7 cellular contexts compared by ENCODE assay signal in genomic region chr17:49260922-49261291, GRCh38.
A peak's percentile ranks its signal among the peaks of the same experiment; 100 is the strongest.
DNase-seq lines count a peak whose midpoint lies in the region; ATAC-seq, FAIRE-seq and TF ChIP-seq lines count a peak whose summit lies in the region.

No MANE protein-coding gene starts in this region.

- no peak for TF ChIP-seq CTCF in WI38 (IDR thresholded peaks at IDR 0.05; ENCODE audit: low read depth, low read length)

- no peaks in the 10 kb centered on the region for H3K9me3 Mint-ChIP-seq in stimulated activated effector memory CD8-positive, alpha-beta T cell treated with anti-CD3 and anti-CD28 coated beads, Interleukin-12 subunit alpha, Interleukin-12 subunit beta, amount 100 ng/mL, for 72 hours

- peak overlapping the region; percentile 77 for H3K4me3 Mint-ChIP-seq in stimulated activated effector memory CD8-positive, alpha-beta T cell treated with anti-CD3 and anti-CD28 coated beads, Interleukin-12 subunit alpha, Interleukin-12 subunit beta, amount 100 ng/mL, for 72 hours

- H3K4me1 Mint-ChIP-seq in stimulated activated effector memory CD8-positive, alpha-beta T cell treated with anti-CD3 and anti-CD28 coated beads, Interleukin-12 subunit alpha, Interleukin-12 subunit beta, amount 100 ng/mL, for 72 hours, result peaks cover 8% of the 10 kb centered on the region

- H3K9me3 ChIP-seq in iPS-18a (ENCODE audit: control insufficient read depth, low read depth, low read length), result no peaks in the 10 kb centered on the region

- no peak overlapping the region for H3K27ac ChIP-seq in iPS-18a (ENCODE audit: low read length)

- H3K4me3 ChIP-seq in WI38 (ENCODE audit: low read depth, low read length), result peak overlapping the region; percentile 57; the same call in 1 of the 2 replicates
- peak overlapping the region; percentile 62 for H3K4me3 ChIP-seq in iPS-18a (ENCODE audit: low read length)

- H3K4me1 ChIP-seq in iPS-18a (ENCODE audit: control insufficient read depth, low read depth, low read length), result peaks cover 4% of the 10 kb centered on the region

- FAIRE-seq in HTR-8/SVneo (lab: Jason Lieb, UNC), result no peak

- no peak for ATAC-seq in stimulated activated effector memory CD8-positive, alpha-beta T cell treated with anti-CD3 and anti-CD28 coated beads, Interleukin-12 subunit alpha, Interleukin-12 subunit beta, amount 100 ng/mL, for 72 hours
- no peak for ATAC-seq in HG03342 (IDR thresholded peaks at IDR 0.05; ENCODE audit: unreplicated experiment)
- no peak for ATAC-seq in HG03354 (IDR thresholded peaks at IDR 0.05; ENCODE audit: poor library complexity, severe bottlenecking, unreplicated experiment)

- H3K27ac Mint-ChIP-seq in stimulated activated effector memory CD8-positive, alpha-beta T cell treated with anti-CD3 and anti-CD28 coated beads, Interleukin-12 subunit alpha, Interleukin-12 subunit beta, amount 100 ng/mL, for 72 hours, result peak overlapping the region; percentile 88

- no peaks in the 10 kb centered on the region for H3K36me3 Mint-ChIP-seq in stimulated activated effector memory CD8-positive, alpha-beta T cell treated with anti-CD3 and anti-CD28 coated beads, Interleukin-12 subunit alpha, Interleukin-12 subunit beta, amount 100 ng/mL, for 72 hours

- H3K9ac ChIP-seq in iPS-18a (ENCODE audit: low read length), result no peak overlapping the region

- DNase-seq in HTR-8/SVneo (ENCODE audit: insufficient read length, low spot score) (peak; percentile 42), NCI-H146 treated with DMSO at 0.1 percent for 48 hours (lab: John Stamatoyannopoulos, UW; ENCODE audit: unreplicated experiment) (no peak)
- DNase-seq in stimulated activated effector memory CD8-positive, alpha-beta T cell treated with anti-CD3 and anti-CD28 coated beads, Interleukin-12 subunit alpha, Interleukin-12 subunit beta, amount 100 ng/mL, for 72 hours (ENCODE audit: low spot score in 2 of 2), result no peak

- H3K27me3 ChIP-seq in iPS-18a (ENCODE audit: control insufficient read depth, insufficient read depth, low read length), result peaks cover 24% of the 10 kb centered on the region

- no peaks in the 10 kb centered on the region for H3K36me3 ChIP-seq in iPS-18a (ENCODE audit: control insufficient read depth, low read depth, low read length)
